In the genomic region with DNA sequence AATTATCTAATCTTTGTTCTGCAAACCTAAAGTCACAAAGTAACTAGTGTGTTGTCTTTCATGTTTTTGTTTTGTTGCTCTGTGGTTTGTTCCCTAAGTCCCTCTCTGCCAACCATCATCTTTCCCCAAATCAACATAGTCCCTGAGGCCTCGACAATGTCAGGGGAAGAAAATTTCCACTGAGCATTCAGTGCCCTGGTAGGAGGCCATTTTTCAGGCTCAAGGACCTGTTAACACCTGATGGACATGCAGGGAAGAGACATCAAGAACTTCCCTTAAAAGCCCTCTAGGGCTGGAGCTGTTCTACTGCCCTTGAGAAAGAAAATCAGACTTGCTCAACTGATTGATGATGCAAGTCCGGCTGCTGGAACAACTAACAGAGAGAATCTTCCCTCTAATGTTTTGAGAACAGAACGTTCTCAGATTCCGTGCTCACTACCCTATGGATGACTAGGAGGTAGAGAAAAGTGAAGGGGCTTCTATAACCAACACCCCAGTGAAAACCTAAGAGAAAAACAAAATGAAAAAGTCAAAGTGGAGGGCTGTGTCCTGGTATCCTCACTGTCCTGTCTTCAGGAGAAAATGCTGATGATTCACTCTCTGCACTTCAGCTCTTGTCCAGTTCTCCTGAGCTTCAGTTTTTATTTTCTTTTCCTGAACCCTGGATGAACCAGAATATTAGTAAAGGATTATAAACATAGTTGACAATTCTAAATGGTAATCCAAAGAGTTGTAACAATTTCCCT, we compare ENCODE assay signal across 8 cellular contexts.
DNase-seq lines count a peak whose midpoint lies in the region; ATAC-seq and TF ChIP-seq lines count a peak whose summit lies in the region.

No MANE protein-coding gene starts in this region.

- H3K27me3 ChIP-seq in adipocyte (replicated peaks; ENCODE audit: control insufficient read depth, insufficient read depth, low read length) (no peaks in the 10 kb centered on the region), stomach (no peaks in the 10 kb centered on the region)

- H3K9ac ChIP-seq in adipocyte (ENCODE audit: low read length): peak overlapping the region; percentile 74

- H3K27ac ChIP-seq in stomach: peak overlapping the region; percentile 74 to 88 (median 79)

- intact Hi-C loops in stomach (cut with DNase I; ENCODE audit: low total_unique reads): no loop called here

- H3K4me3 ChIP-seq in adipocyte (ENCODE audit: low read length) (peak overlapping the region; percentile 56), stomach (no peak overlapping the region)

- WGBS in stomach, 5 donors: 29 to 65% (median 59%) methylated on average over 4 of the region's 4 CpGs

- H3K36me3 ChIP-seq in adipocyte (ENCODE audit: control insufficient read depth, insufficient read depth, low read length, severe bottlenecking) (no peaks in the 10 kb centered on the region), stomach (no peaks in the 10 kb centered on the region)

- H3K9me3 ChIP-seq in adipocyte (ENCODE audit: control insufficient read depth, low read length) (no peaks in the 10 kb centered on the region), stomach (no peaks in the 10 kb centered on the region)

- TF ChIP-seq EP300 in stomach (IDR thresholded peaks at IDR 0.05): peak; percentile 38

- peak in 3 of 7 experiments; percentile 7 to 18 (median 15) for TF ChIP-seq CTCF in stomach (IDR thresholded peaks at IDR 0.05)

- ATAC-seq in HG03378 (IDR thresholded peaks at IDR 0.05; ENCODE audit: unreplicated experiment) (no peak), HG02759 (IDR thresholded peaks at IDR 0.05; ENCODE audit: unreplicated experiment) (no peak)

- H3K4me1 ChIP-seq in adipocyte (ENCODE audit: control insufficient read depth, insufficient read depth, low read length) (peaks cover 19% of the 10 kb centered on the region), stomach (peaks cover 31 to 66% (median 47%) of the 10 kb centered on the region in 4 donors)

- POLR2A ChIA-PET in HEK293T (lab: Yijun Ruan, JAX): no interaction called here

- CTCF ChIA-PET in HEK293T (lab: Yijun Ruan, JAX): no interaction called here

- TF ChIP-seq POLR2A in stomach (IDR thresholded peaks at IDR 0.05): no peak

- no peak for DNase-seq in HEK293T (ENCODE audit: extremely low spot score)
- peak; percentile 91 for DNase-seq in adipocyte (ENCODE audit: low read depth)
- peak; percentile 53 for DNase-seq in kidney glomerular epithelial cell (lab: John Stamatoyannopoulos, UW)
- peak; percentile 35 for DNase-seq in stomach
- DNase-seq in hypothalamus (lab: John Stamatoyannopoulos, UW): no peak
- DNase-seq in NCI-H748 (lab: John Stamatoyannopoulos, UW; ENCODE audit: unreplicated experiment): no peak

TF ChIP-seq in HEK293T, 16 proteins besides CTCF, POLR2A, EP300 and RAD21:
- no peak for TF ChIP-seq NFRKB (IDR thresholded peaks at IDR 0.05)
- TF ChIP-seq SP1 (IDR thresholded peaks at IDR 0.05): no peak
- TF ChIP-seq, protein P1, sequence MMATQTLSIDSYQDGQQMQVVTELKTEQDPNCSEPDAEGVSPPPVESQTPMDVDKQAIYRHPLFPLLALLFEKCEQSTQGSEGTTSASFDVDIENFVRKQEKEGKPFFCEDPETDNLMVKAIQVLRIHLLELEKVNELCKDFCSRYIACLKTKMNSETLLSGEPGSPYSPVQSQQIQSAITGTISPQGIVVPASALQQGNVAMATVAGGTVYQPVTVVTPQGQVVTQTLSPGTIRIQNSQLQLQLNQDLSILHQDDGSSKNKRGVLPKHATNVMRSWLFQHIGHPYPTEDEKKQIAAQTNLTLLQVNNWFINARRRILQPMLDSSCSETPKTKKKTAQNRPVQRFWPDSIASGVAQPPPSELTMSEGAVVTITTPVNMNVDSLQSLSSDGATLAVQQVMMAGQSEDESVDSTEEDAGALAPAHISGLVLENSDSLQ (IDR thresholded peaks at IDR 0.05): peak; percentile 28; the same call in 1 of the 2 replicates
- no peak for TF ChIP-seq FOXM1 (IDR thresholded peaks at IDR 0.05; ENCODE audit: borderline replicate concordance)
TF ChIP-seq in HEK293T: peak in this region for 1.

Comparison
In these comparisons a context has a peak if more than half of its experiments do, and no peak if none do; other contexts are left out.
1. DNase-seq: peak in adipocyte (single experiment), kidney glomerular epithelial cell (single experiment) and stomach (single experiment); none in HEK293T (single experiment), hypothalamus (0 of 51) and NCI-H748 (single experiment).